ENCODE assay signal across 2 cellular contexts in genomic region chr22:25187469-25187868, GRCh38.
TF ChIP-seq lines count a peak whose summit lies in the region.

No MANE protein-coding gene starts in this region.

TF ChIP-seq in HepG2, 621 proteins besides CTCF, POLR2A, EP300 and RAD21:
- TF ChIP-seq MED8 (CRISPR knock-in tag; IDR thresholded peaks at IDR 0.05; ENCODE audit: insufficient replicate concordance) (no peak), SNRNP70 (IDR thresholded peaks at IDR 0.05; ENCODE audit: low read depth, low read length) (no peak), NFE2L2 (IDR thresholded peaks at IDR 0.05; ENCODE audit: low read length) (peak; percentile 75), DMAP1 (CRISPR knock-in tag; IDR thresholded peaks at IDR 0.05) (no peak), MIER2 (CRISPR knock-in tag; IDR thresholded peaks at IDR 0.05) (no peak)

TF ChIP-seq in IMR-90, 13 proteins besides CTCF, POLR2A, EP300 and RAD21:
- 0 out of 2 replicates have a peak, but pooled peaks have one; percentile 22 for TF ChIP-seq NFE2L2 (IDR thresholded peaks at IDR 0.05; ENCODE audit: low read depth, low read length)
- no peak for TF ChIP-seq CEBPB (IDR thresholded peaks at IDR 0.05; ENCODE audit: low read depth, low read length)
